Comparison of ENCODE assay signal across 9 cellular contexts in genomic region chr9:110875275-110875674, GRCh38.
A peak's percentile ranks its signal among the peaks of the same experiment; 100 is the strongest.
DNase-seq lines count a peak whose midpoint lies in the region; ATAC-seq and TF ChIP-seq lines count a peak whose summit lies in the region.
"Had no signal": no experiment of that assay in that cellular context is flagged by ENCODE, and none has a peak within 500 bp of the region (broad histone marks: within the 10 kb centered on the region; RNA-seq: fewer than 3 reads in every experiment).

No MANE protein-coding gene starts in this region.

- no peak overlapping the region for H3K4me3 ChIP-seq in HCT116 (replicated peaks in 1 of 2; ENCODE audit: low read depth in 1 of 2, low read length in 2 of 2)
- no peak overlapping the region for H3K4me3 ChIP-seq in OCI-LY7 (ENCODE audit: low read depth, low read length, poor library complexity, severe bottlenecking)
- no peak overlapping the region for H3K4me3 ChIP-seq in left lung
- H3K4me3 ChIP-seq in esophagus muscularis mucosa: no peak overlapping the region

- no peak for ATAC-seq in HCT116
- ATAC-seq in left lung: peak; percentile 84

- DNase-seq in HCT116 (ENCODE audit: low read depth, low spot score) (no peak), OCI-LY7 (ENCODE audit: low spot score) (no peak), left lung (peak; percentile 62 to 71), esophagus muscularis mucosa (ENCODE audit: extremely low spot score) (no peak), NCI-H526 (lab: John Stamatoyannopoulos, UW) (no peak), HT-29 (ENCODE audit: low spot score) (no peak), NCI-H146 treated with DMSO at 0.1 percent for 48 hours (lab: John Stamatoyannopoulos, UW; ENCODE audit: unreplicated experiment) (no peak)
- DNase-seq: activated B cell treated with CpG ODN at 0.5 μM for 24 hours had no signal

- TF ChIP-seq POLR2A in HCT116 (IDR thresholded peaks at IDR 0.05; ENCODE audit: borderline replicate concordance, extremely low read depth, insufficient read depth, insufficient read length) (no peak), esophagus muscularis mucosa (IDR thresholded peaks at IDR 0.05; ENCODE audit: low read depth) (no peak)

- CTCF ChIA-PET in HCT116 (lab: Charles Lee) (no interaction called here), OCI-LY7 (lab: Charles Lee; ENCODE audit: unreplicated experiment) (no interaction called here)

- no TSS peak for BruUV-seq in HCT116 (replicated peaks; lab: Mats Ljungman, UMichigan)
- no TSS peak for BruUV-seq in OCI-LY7 (replicated peaks; lab: Mats Ljungman, UMichigan)

- intact Hi-C loops in HCT116 (cut with micrococcal nuclease) (no loop called here), OCI-LY7 (cut with micrococcal nuclease; ENCODE audit: unreplicated experiment) (no loop called here), left lung (cut with DNase I) (loop anchor here in 1 of 2 donors (10.0 kb wide), 1 partner anchor 60 kb away; no protein-coding TSS in a partner anchor), esophagus muscularis mucosa (cut with DNase I) (no loop called here)

- 79% methylated on average over 12 of the region's 12 CpGs for WGBS in esophagus muscularis mucosa

- H3K27me3 ChIP-seq in HCT116 (ENCODE audit: insufficient read depth, low read length) (no peaks in the 10 kb centered on the region), left lung (no peaks in the 10 kb centered on the region), esophagus muscularis mucosa (no peaks in the 10 kb centered on the region)

- RAD21 ChIA-PET in HCT116 (lab: Charles Lee; ENCODE audit: low non-redundant PET in 1 of 2, low total read pairs in 2 of 2, uncharacterized antibody in 2 of 2, unreplicated experiment in 2 of 2): no interaction called here

- H4K20me1 ChIP-seq in HCT116 (ENCODE audit: insufficient read depth) (no peaks in the 10 kb centered on the region), OCI-LY7 (ENCODE audit: insufficient read depth, low read length) (no peaks in the 10 kb centered on the region)

- H3K9me2 ChIP-seq in HCT116 (ENCODE audit: insufficient read depth) (no peaks in the 10 kb centered on the region), OCI-LY7 (ENCODE audit: insufficient read depth, low read length) (no peaks in the 10 kb centered on the region)

- H3K4me2 ChIP-seq in HCT116 (ENCODE audit: low read length) (no peak overlapping the region), OCI-LY7 (ENCODE audit: low read length) (no peak overlapping the region)

- no peaks in the 10 kb centered on the region for H3K4me1 ChIP-seq in HCT116 (ENCODE audit: control insufficient read depth in 1 of 2, insufficient read depth in 2 of 2, low read length in 2 of 2)
- H3K4me1 ChIP-seq in OCI-LY7 (ENCODE audit: insufficient read depth, low read length, poor library complexity, severe bottlenecking): no peaks in the 10 kb centered on the region
- no peaks in the 10 kb centered on the region for H3K4me1 ChIP-seq in left lung
- H3K4me1 ChIP-seq in esophagus muscularis mucosa: peaks cover 0 to 8% (median 0%) of the 10 kb centered on the region in 4 donors

- TF ChIP-seq CTCF in GM12872 (IDR thresholded peaks at IDR 0.05; ENCODE audit: insufficient read depth, low read depth, low read length) (peak; percentile 47), HCT116 (IDR thresholded peaks at IDR 0.05 in 2 of 3, conservative IDR thresholded peaks at IDR 0.05 in 1 of 3; ENCODE audit: borderline replicate concordance in 1 of 3, insufficient read depth in 1 of 3, low read depth in 2 of 3, low read length in 2 of 3) (peak in 2 of 3 experiments; percentile 23 to 28; a peak in 3 of 6 replicates), OCI-LY7 (conservative IDR thresholded peaks at IDR 0.05; ENCODE audit: low read length) (peak; percentile 49; the same call in 1 of the 2 replicates), left lung (IDR thresholded peaks at IDR 0.05) (peak in 1 of 2 donors; percentile 18), esophagus muscularis mucosa (IDR thresholded peaks at IDR 0.05) (no peak)

- no peak for TF ChIP-seq EP300 in esophagus muscularis mucosa (IDR thresholded peaks at IDR 0.05)

- peak; percentile 28; the same call in 1 of the 2 replicates for TF ChIP-seq RAD21 in HCT116 (IDR thresholded peaks at IDR 0.05; ENCODE audit: low read depth)

- H3K79me2 ChIP-seq in HCT116 (ENCODE audit: insufficient read depth, low read length): no peaks in the 10 kb centered on the region
- no peaks in the 10 kb centered on the region for H3K79me2 ChIP-seq in OCI-LY7 (ENCODE audit: insufficient read depth, low read depth, low read length)

- H3K9me3 ChIP-seq in HCT116 (ENCODE audit: control insufficient read depth in 1 of 2, insufficient read depth in 1 of 2, low read depth in 1 of 2, low read length in 2 of 2) (no peaks in the 10 kb centered on the region), OCI-LY7 (ENCODE audit: low read length) (no peaks in the 10 kb centered on the region), left lung (no peaks in the 10 kb centered on the region), esophagus muscularis mucosa (no peaks in the 10 kb centered on the region)

- H3K27ac ChIP-seq in HCT116 (ENCODE audit: low read depth, low read length) (no peak overlapping the region), OCI-LY7 (ENCODE audit: low read depth, low read length, poor library complexity, severe bottlenecking) (no peak overlapping the region), left lung (no peak overlapping the region), esophagus muscularis mucosa (replicated peaks in 1 of 4) (no peak overlapping the region)

- H3K9ac ChIP-seq in HCT116 (ENCODE audit: low read length): no peak overlapping the region

- H2AFZ ChIP-seq in HCT116 (ENCODE audit: low read depth, low read length, poor library complexity, severe bottlenecking) (no peak overlapping the region), OCI-LY7 (ENCODE audit: low read length) (no peak overlapping the region)

- POLR2A ChIA-PET in HCT116 (lab: Charles Lee): no interaction called here
- POLR2A ChIA-PET in OCI-LY7 (lab: Charles Lee): no interaction called here

- H3K36me3 ChIP-seq in HCT116 (ENCODE audit: control insufficient read depth in 1 of 2, insufficient read depth in 2 of 2, low read length in 2 of 2) (no peaks in the 10 kb centered on the region), OCI-LY7 (ENCODE audit: insufficient read depth, low read length) (no peaks in the 10 kb centered on the region), left lung (no peaks in the 10 kb centered on the region), esophagus muscularis mucosa (no peaks in the 10 kb centered on the region)

TF ChIP-seq in HCT116, 20 proteins besides CTCF, POLR2A, EP300 and RAD21:
- TF ChIP-seq CEBPB (IDR thresholded peaks at IDR 0.05; ENCODE audit: low read depth) (no peak), SIN3A (IDR thresholded peaks at IDR 0.05; ENCODE audit: low read depth) (no peak), EZH2 (IDR thresholded peaks at IDR 0.05) (no peak), ZBTB33 (IDR thresholded peaks at IDR 0.05; ENCODE audit: extremely low read depth, insufficient replicate concordance, low read length) (no peak), ATF3 (IDR thresholded peaks at IDR 0.05) (no peak)
TF ChIP-seq in HCT116: peak in this region for 0.

Comparison
In these comparisons a context has a peak if more than half of its experiments do, and no peak if none do; other contexts are left out.
1. CTCF ChIP-seq: peak in GM12872 (single experiment), HCT116 (2 of 3) and OCI-LY7 (single experiment); none in esophagus muscularis mucosa (0 of 3).
2. DNase-seq: peak in left lung (2 of 2); none in HCT116 (single experiment), OCI-LY7 (single experiment), esophagus muscularis mucosa (single experiment), NCI-H526 (0 of 2), HT-29 (single experiment) and NCI-H146 treated with DMSO at 0.1 percent for 48 hours (single experiment).